ENCODE assay signal across 8 cellular contexts in genomic region chr10:76086571-76087260, GRCh38.
DNase-seq lines count a peak whose midpoint lies in the region; ATAC-seq and TF ChIP-seq lines count a peak whose summit lies in the region.

No MANE protein-coding gene starts in this region.

- H3K79me2 ChIP-seq in Loucy (ENCODE audit: insufficient read depth, low read length) = no peaks in the 10 kb centered on the region

- H3K4me3 ChIP-seq in A673 (ENCODE audit: low read depth, low read length, poor library complexity, severe bottlenecking) = no peak overlapping the region
- no peak overlapping the region for H3K4me3 ChIP-seq in Loucy (ENCODE audit: low read length, poor library complexity, severe bottlenecking)
- no peak overlapping the region for H3K4me3 ChIP-seq in WERI-Rb-1 (ENCODE audit: low read depth, low read length)

- TF ChIP-seq CTCF in A673 (conservative IDR thresholded peaks at IDR 0.05; ENCODE audit: low read depth, low read length) (peak; percentile 32; the same call in 1 of the 2 replicates), Loucy (conservative IDR thresholded peaks at IDR 0.05; ENCODE audit: low read length) (peak; percentile 93), WERI-Rb-1 (IDR thresholded peaks at IDR 0.05; ENCODE audit: low read depth, low read length) (peak; percentile 67)

- CTCF ChIA-PET in A673 (lab: Charles Lee) = no interaction called here

- H3K9me2 ChIP-seq in Loucy (replicated peaks; ENCODE audit: low read depth, low read length) = no peaks in the 10 kb centered on the region

- intact Hi-C loops in A673 (cut with micrococcal nuclease; ENCODE audit: unreplicated experiment) = no loop called here

- H3K27me3 ChIP-seq in A673 (replicated peaks; ENCODE audit: insufficient read depth, low read depth, low read length, poor library complexity) (no peaks in the 10 kb centered on the region), Loucy (ENCODE audit: insufficient read depth, low read length, poor library complexity, severe bottlenecking) (no peaks in the 10 kb centered on the region), WERI-Rb-1 (ENCODE audit: insufficient read depth, low read depth, severe bottlenecking) (no peaks in the 10 kb centered on the region)

- POLR2A ChIA-PET in A673 (lab: Charles Lee; ENCODE audit: low non-redundant PET) = no interaction called here

- no peak overlapping the region for H3K4me2 ChIP-seq in Loucy (ENCODE audit: low read depth, low read length, poor library complexity, severe bottlenecking)

- H3K27ac ChIP-seq in A673 (ENCODE audit: low read depth, low read length, poor library complexity, severe bottlenecking) (no peak overlapping the region), WERI-Rb-1 (no peak overlapping the region)

- ATAC-seq in GM18498 (IDR thresholded peaks at IDR 0.05; ENCODE audit: unreplicated experiment) = peak; percentile 60
- ATAC-seq in GM21381 (IDR thresholded peaks at IDR 0.05; ENCODE audit: unreplicated experiment) = no peak

- DNase-seq in A673 (ENCODE audit: low spot score) (peak; percentile 20), WERI-Rb-1 (peak; percentile 59), kidney glomerular epithelial cell (lab: John Stamatoyannopoulos, UW) (peak; percentile 97), T-helper 9 cell (no peak)
- no peak for DNase-seq in activated effector memory CD4-positive, alpha-beta T cell treated with anti-CD3 and anti-CD28 coated beads, Interleukin-2, amount 50 U/mL, for 16 hours

- H2AFZ ChIP-seq in Loucy (ENCODE audit: low read length) = no peak overlapping the region

- no peaks in the 10 kb centered on the region for H3K36me3 ChIP-seq in A673 (ENCODE audit: insufficient read depth, low read length, poor library complexity, severe bottlenecking)
- no peaks in the 10 kb centered on the region for H3K36me3 ChIP-seq in Loucy (ENCODE audit: insufficient read depth, low read length)
- no peaks in the 10 kb centered on the region for H3K36me3 ChIP-seq in WERI-Rb-1

- H3F3A ChIP-seq in Loucy (ENCODE audit: low read depth) = no peaks in the 10 kb centered on the region

- no peak overlapping the region for H3K9ac ChIP-seq in Loucy (ENCODE audit: low read depth, low read length, poor library complexity, severe bottlenecking)

- H3K4me1 ChIP-seq in A673 (ENCODE audit: insufficient read depth, low read length, poor library complexity, severe bottlenecking) = no peaks in the 10 kb centered on the region
- H3K4me1 ChIP-seq in Loucy (ENCODE audit: insufficient read depth, low read length, poor library complexity, severe bottlenecking) = no peaks in the 10 kb centered on the region

- H4K20me1 ChIP-seq in Loucy (ENCODE audit: insufficient read depth, low read length, poor library complexity, severe bottlenecking) = no peaks in the 10 kb centered on the region

- no TSS peak for BruUV-seq in A673 (replicated peaks; lab: Mats Ljungman, UMichigan)

- no peaks in the 10 kb centered on the region for H3K9me3 ChIP-seq in A673 (ENCODE audit: low read depth, low read length, poor library complexity, severe bottlenecking)
- H3K9me3 ChIP-seq in Loucy (ENCODE audit: insufficient read depth, low read depth, low read length) = no peaks in the 10 kb centered on the region
- H3K9me3 ChIP-seq in WERI-Rb-1 (ENCODE audit: severe bottlenecking) = no peaks in the 10 kb centered on the region

Comparison
In these comparisons a context has a peak if more than half of its experiments do, and no peak if none do; other contexts are left out.
1. DNase-seq: peak in A673 (single experiment), WERI-Rb-1 (single experiment) and kidney glomerular epithelial cell (single experiment); none in activated effector memory CD4-positive, alpha-beta T cell treated with anti-CD3 and anti-CD28 coated beads, Interleukin-2, amount 50 U/mL, for 16 hours (single experiment) and T-helper 9 cell (single experiment).
2. CTCF ChIP-seq: peak in every context shown above with its lines; median percentile 93 in Loucy; 67 in WERI-Rb-1; 32 in A673.